27 cellular contexts compared by ENCODE assay signal in the genomic region with DNA sequence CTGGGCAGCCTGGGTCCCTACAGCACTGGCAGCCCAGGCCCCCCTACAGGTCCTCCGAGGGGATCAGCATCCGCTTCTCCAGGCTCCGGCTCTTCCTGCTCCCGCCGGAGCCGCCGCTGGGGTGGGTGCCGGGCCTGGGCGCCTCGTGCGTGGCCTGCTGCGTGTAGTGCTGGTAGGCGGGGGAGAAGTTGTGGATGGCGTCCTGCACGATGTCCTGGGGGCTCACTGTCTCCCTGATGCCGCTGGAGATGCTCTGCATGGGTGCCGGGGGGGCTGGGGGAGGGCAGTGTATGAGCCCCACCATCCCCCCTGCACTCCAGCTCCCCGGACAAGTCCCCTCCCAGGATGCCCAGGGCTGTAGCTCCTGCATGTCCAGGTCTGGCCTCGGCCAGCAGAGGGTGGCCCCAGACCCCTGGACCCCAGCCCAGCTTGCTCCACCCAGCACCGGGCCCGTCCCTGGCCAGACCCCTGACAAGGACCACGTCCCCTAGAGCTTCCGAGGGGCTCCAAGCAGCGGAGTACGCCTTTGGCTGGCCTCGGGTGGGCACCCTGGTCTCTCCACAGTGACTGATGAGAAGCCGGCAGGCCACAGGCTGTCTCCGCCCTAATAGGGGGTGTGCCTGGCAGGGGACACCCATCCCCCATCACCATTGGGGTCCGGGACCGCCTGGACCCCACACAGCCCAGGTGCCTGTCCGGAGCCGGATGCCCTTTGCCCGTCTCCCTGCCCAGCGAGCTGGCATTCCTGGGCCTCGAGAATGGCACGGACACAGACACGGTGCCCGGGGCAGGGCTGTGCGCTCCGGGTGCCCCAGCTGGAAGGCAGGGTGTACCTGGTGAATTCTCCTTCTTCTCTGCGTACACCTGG. TPM values are rescaled to one million over a fixed set of nuclear protein-coding genes. Genes with fewer than 3 reads are reported as not detected.
DNase-seq lines count a peak whose midpoint lies in the region; ATAC-seq, FAIRE-seq and TF ChIP-seq lines count a peak whose summit lies in the region.
"Had no signal": no experiment of that assay in that cellular context is flagged by ENCODE, and none has a peak within 500 bp of the region (broad histone marks: within the 10 kb centered on the region; RNA-seq: fewer than 3 reads in every experiment).

No MANE protein-coding gene starts in this region.

- no peak for TF ChIP-seq CTCF in GM06990 (IDR thresholded peaks at IDR 0.05; ENCODE audit: insufficient read depth, low read length, poor library complexity, severe bottlenecking)
- TF ChIP-seq CTCF in H1 (IDR thresholded peaks at IDR 0.05; ENCODE audit: control extremely low read depth in 1 of 3, insufficient read depth in 1 of 3, low read depth in 1 of 3, low read length in 3 of 3): no peak

- intact Hi-C loops in sciatic nerve (cut with DNase I): no loop called here

- H3K4me2 ChIP-seq in BLaER1 (peak overlapping the region; percentile 80), H1 (ENCODE audit: insufficient read depth in 1 of 2, low read depth in 2 of 2, low read length in 2 of 2) (no peak overlapping the region)
- H3K4me2 ChIP-seq: PC-9 had no signal

- no peak overlapping the region for H2AK5ac ChIP-seq in H1 (ENCODE audit: low read depth, low read length)

- H2BK12ac ChIP-seq in H1 (ENCODE audit: low read depth, low read length): no peak overlapping the region

- H3K27me3 ChIP-seq in BLaER1 (no peaks in the 10 kb centered on the region), GM06990 (replicated peaks; ENCODE audit: control insufficient read depth, insufficient read depth, low read length) (no peaks in the 10 kb centered on the region), H1 (replicated peaks in 1 of 4; ENCODE audit: control insufficient read depth in 3 of 4, extremely low read depth in 1 of 4, insufficient read depth in 3 of 4, low read length in 3 of 4) (no peaks in the 10 kb centered on the region)

- H3K23me2 ChIP-seq in H1 (ENCODE audit: low read depth, low read length): no peaks in the 10 kb centered on the region

- ATAC-seq in sciatic nerve (no peak), GM18858 (IDR thresholded peaks at IDR 0.05; ENCODE audit: unreplicated experiment) (no peak)
- ATAC-seq: HCT116 had no signal

- no peak for TF ChIP-seq RAD21 in H1 (IDR thresholded peaks at IDR 0.05 in 1 of 2, conservative IDR thresholded peaks at IDR 0.05 in 1 of 2; ENCODE audit: low read depth in 2 of 2, low read length in 2 of 2)

- H3K4me3 ChIP-seq in BLaER1: no peak overlapping the region
- no peak overlapping the region for H3K4me3 ChIP-seq in GM06990 (replicated peaks; ENCODE audit: low read depth, low read length)
- H3K4me3 ChIP-seq in H1 (ENCODE audit: extremely low read depth in 1 of 4, insufficient read depth in 2 of 4, low read depth in 3 of 4, low read length in 4 of 4): no peak overlapping the region
- H3K4me3 ChIP-seq: PC-9 had no signal

- peak overlapping the region; percentile 71 for H3K27ac ChIP-seq in BLaER1
- no peak overlapping the region for H3K27ac ChIP-seq in H1 (ENCODE audit: low read depth, low read length)
- H3K27ac ChIP-seq: HL-60, PC-9 had no signal

- no peak overlapping the region for H2BK5ac ChIP-seq in H1 (ENCODE audit: low read depth, low read length)

- TF ChIP-seq EP300 in H1 (IDR thresholded peaks at IDR 0.05; ENCODE audit: borderline replicate concordance in 1 of 2, low read depth in 2 of 2, low read length in 2 of 2): no peak

- H4K20me1 ChIP-seq in BLaER1: peaks cover 38% of the 10 kb centered on the region
- peaks cover 0 to 3% of the 10 kb centered on the region in 2 experiments for H4K20me1 ChIP-seq in H1 (replicated peaks in 1 of 2; ENCODE audit: control insufficient read depth in 1 of 2, insufficient read depth in 2 of 2, low read length in 2 of 2)

- no peak overlapping the region for H4K91ac ChIP-seq in H1 (replicated peaks; ENCODE audit: insufficient read length, low read length)

- POLR2A ChIA-PET in H1 (lab: Charles Lee; ENCODE audit: partially characterized antibody): interaction anchor here (0.7 to 4.9 kb wide), 5 partner anchors 9 to 29 kb away, joined by 3 to 26 read pairs (median 4); partner anchors contain the start of gene TMEM184A

- no peak overlapping the region for H4K5ac ChIP-seq in H1 (ENCODE audit: insufficient read length, low read depth, low read length)

- TF ChIP-seq POLR2A in H1 (IDR thresholded peaks at IDR 0.05; ENCODE audit: control extremely low read depth in 1 of 2, low read depth in 2 of 2, low read length in 2 of 2): no peak

- H2BK20ac ChIP-seq in H1 (ENCODE audit: low read length): no peak overlapping the region

- no peak overlapping the region for H3K4ac ChIP-seq in H1 (replicated peaks; ENCODE audit: insufficient read length, low read depth, low read length)

- FAIRE-seq in H1 (lab: Jason Lieb, UNC): no peak
- FAIRE-seq: GM12891 had no signal

- H3K79me1 ChIP-seq in H1 (ENCODE audit: low read depth, low read length): no peaks in the 10 kb centered on the region

- H3K14ac ChIP-seq in H1 (ENCODE audit: insufficient read length): no peak overlapping the region

- WGBS in H1 (ENCODE audit: extremely low coverage in 1 of 2, insufficient coverage in 1 of 2, insufficient read length in 1 of 2, insufficient replicate concordance in 2 of 2, low coverage in 1 of 2, low lambda C conversion rate in 2 of 2, missing lambda C conversion rate in 1 of 2), 2 experiments: 94% methylated on average over 38 of the region's 41 CpGs; no CpG with 5 or more reads in 1 of the 2 experiments

- H3K36me3 ChIP-seq in BLaER1 (peaks cover 26% of the 10 kb centered on the region), GM06990 (ENCODE audit: control insufficient read depth, insufficient read depth, low read length) (peaks cover 2% of the 10 kb centered on the region; the same call in 1 of the 2 replicates), H1 (ENCODE audit: control insufficient read depth in 2 of 4, insufficient read depth in 4 of 4, low read length in 3 of 4) (no peaks in the 10 kb centered on the region)

- H3K18ac ChIP-seq in H1 (ENCODE audit: extremely low read depth, low read length): no peak overlapping the region

- H3K56ac ChIP-seq in H1 (replicated peaks; ENCODE audit: insufficient read length, low read depth, low read length): no peak overlapping the region

- H3K4me1 ChIP-seq in BLaER1 (peaks cover 73% of the 10 kb centered on the region), H1 (replicated peaks in 1 of 4; ENCODE audit: control insufficient read depth in 3 of 4, insufficient read depth in 4 of 4, low read length in 3 of 4) (no peaks in the 10 kb centered on the region)

- H4K8ac ChIP-seq in H1 (ENCODE audit: extremely low read depth, insufficient read depth, low read length): peak overlapping the region; percentile 62; the same call in 1 of the 2 replicates

- H2BK120ac ChIP-seq in H1 (replicated peaks; ENCODE audit: low read depth, low read length): no peak overlapping the region

- DNase-seq in GM06990 (ENCODE audit: extremely low read depth, insufficient read length): peak; percentile 15
- no peak for DNase-seq in H1 (ENCODE audit: low read depth in 1 of 2, low spot score in 2 of 2)
- peak; percentile 55 for DNase-seq in sciatic nerve (ENCODE audit: low spot score)
- DNase-seq in inferior parietal cortex (ENCODE audit: extremely low spot score): no peak
- DNase-seq in islet precursor cell: no peak
- DNase-seq: CD4-positive, CD25-positive, alpha-beta regulatory T cell; GDM1; GOT3; KBM-7; MV-4-11; NCI-H1105; NCI-H1436 treated with DMSO at 0.1 percent for 48 hours; NCI-H1930; NCI-H2107; NCI-H524; NCI-H748 treated with DMSO at 0.1 percent for 48 hours; NK-92 treated with Interleukin-12 subunit alpha and Interleukin-12 subunit beta, amount 100 ng/mL, for 24 hours; PC-9; SHP77; T-cell had no signal

- CTCF ChIA-PET in H1 (lab: Charles Lee; ENCODE audit: partially characterized antibody): interaction anchor here (0.6 to 1.7 kb wide), 7 partner anchors 9 to 378 kb away, joined by 3 to 12 read pairs (median 4); partner anchors contain the start of gene TMEM184A

- no peak overlapping the region for H3K23ac ChIP-seq in H1 (ENCODE audit: insufficient read length)

- H3K79me2 ChIP-seq in H1 (ENCODE audit: control insufficient read depth in 1 of 2, insufficient read depth in 2 of 2, low read length in 2 of 2): no peaks in the 10 kb centered on the region

- H2BK15ac ChIP-seq in H1 (ENCODE audit: low read length): no peak overlapping the region

- H3K9me3 ChIP-seq in BLaER1 (no peaks in the 10 kb centered on the region), H1 (ENCODE audit: insufficient read depth in 2 of 2, low read depth in 1 of 2, low read length in 1 of 2) (no peaks in the 10 kb centered on the region)

- H3K9ac ChIP-seq in BLaER1 (no peak overlapping the region), H1 (replicated peaks in 1 of 4; ENCODE audit: extremely low read depth in 1 of 4, low read depth in 3 of 4, low read length in 3 of 4) (peak overlapping the region in 1 of 4 experiments; percentile 30; a peak in 1 of 7 replicates)

- no peak overlapping the region for H2AFZ ChIP-seq in H1 (ENCODE audit: low read length)
- H2AFZ ChIP-seq: PC-9 had no signal

RNA-seq across cellular contexts. Expression of gene TMEM184A, which starts 8.9 kb away (rescaled TPM):
- total RNA-seq in H1 (2021; fragmentation: NEBNext Ultra II Directional; extraction: Animal tissue kit (Norgen Biotek cat#: 25700)): 1.5 and 1.8 TPM in 2 replicates
- 2.1 and 3.0 TPM in 2 replicates for polyA plus RNA-seq in H1 (2011; rRNA removed)
- polyA plus RNA-seq in H1 (2011; cell fraction: cytosol; rRNA removed): 2.0 TPM
- polyA plus RNA-seq in H1 (2011; cell fraction: nucleus; rRNA removed): 11.1 TPM
- 1.0 to 1.7 TPM (median 1.3 TPM) in 4 replicates for polyA plus RNA-seq in H1 (2012, experiment 1 of 2)
- 0.89 TPM for polyA plus RNA-seq in H1 (2012, experiment 2 of 2)
- 1.6 TPM for polyA plus RNA-seq in H1 (2013, experiment 1 of 2)
- 1.3 TPM for polyA plus RNA-seq in H1 (2013, experiment 2 of 2)
- 1.5 and 2.9 TPM in 2 replicates for polyA minus RNA-seq in H1 (2011; rRNA and poly(A)+ RNA removed)
- 2.5 TPM for polyA minus RNA-seq in H1 (2011; cell fraction: cytosol; rRNA and poly(A)+ RNA removed)
- 5.4 TPM for polyA minus RNA-seq in H1 (2011; cell fraction: nucleus; rRNA and poly(A)+ RNA removed)
- 0.27 TPM for total RNA-seq in sciatic nerve
- total RNA-seq: A673; CD4-positive, CD25-positive, alpha-beta regulatory T cell; RPMI7951 had no signal

RNA-seq across cellular contexts. Expression of gene MAFK, which starts 16.6 kb away (rescaled TPM):
- total RNA-seq in H1 (2021; fragmentation: NEBNext Ultra II Directional; extraction: Animal tissue kit (Norgen Biotek cat#: 25700)): 16.8 and 17.3 TPM in 2 replicates
- 5.5 and 6.9 TPM in 2 replicates for polyA plus RNA-seq in H1 (2011; rRNA removed)
- 7.6 TPM for polyA plus RNA-seq in H1 (2011; cell fraction: cytosol; rRNA removed)
- polyA plus RNA-seq in H1 (2011; cell fraction: nucleus; rRNA removed): 27.0 TPM
- 9.8 to 15.5 TPM (median 13.5 TPM) in 4 replicates for polyA plus RNA-seq in H1 (2012, experiment 1 of 2)
- 8.5 TPM for polyA plus RNA-seq in H1 (2012, experiment 2 of 2)
- polyA plus RNA-seq in H1 (2013, experiment 1 of 2): 7.6 TPM
- 7.8 TPM for polyA plus RNA-seq in H1 (2013, experiment 2 of 2)
- polyA minus RNA-seq in H1 (2011; rRNA and poly(A)+ RNA removed): 2.3 and 2.4 TPM in 2 replicates
- polyA minus RNA-seq in H1 (2011; cell fraction: cytosol; rRNA and poly(A)+ RNA removed): 8.1 TPM
- 7.7 TPM for polyA minus RNA-seq in H1 (2011; cell fraction: nucleus; rRNA and poly(A)+ RNA removed)
- total RNA-seq in sciatic nerve: 57.2 TPM

RNA-seq across cellular contexts. Expression of gene PSMG3, which starts 22.7 kb away (rescaled TPM):
- total RNA-seq in H1 (2021; fragmentation: NEBNext Ultra II Directional; extraction: Animal tissue kit (Norgen Biotek cat#: 25700)): 30.2 and 32.0 TPM in 2 replicates
- 62.0 and 69.8 TPM in 2 replicates for polyA plus RNA-seq in H1 (2011; rRNA removed)
- 85.4 TPM for polyA plus RNA-seq in H1 (2011; cell fraction: cytosol; rRNA removed)
- polyA plus RNA-seq in H1 (2011; cell fraction: nucleus; rRNA removed): 57.2 TPM
- 36.8 to 57.3 TPM (median 50.2 TPM) in 4 replicates for polyA plus RNA-seq in H1 (2012, experiment 1 of 2)
- polyA plus RNA-seq in H1 (2012, experiment 2 of 2): 57.9 TPM
- polyA plus RNA-seq in H1 (2013, experiment 1 of 2): 21.9 TPM
- 20.0 TPM for polyA plus RNA-seq in H1 (2013, experiment 2 of 2)
- polyA minus RNA-seq in H1 (2011; rRNA and poly(A)+ RNA removed): 10.6 and 11.2 TPM in 2 replicates
- 13.8 TPM for polyA minus RNA-seq in H1 (2011; cell fraction: cytosol; rRNA and poly(A)+ RNA removed)
- 9.8 TPM for polyA minus RNA-seq in H1 (2011; cell fraction: nucleus; rRNA and poly(A)+ RNA removed)
- total RNA-seq in sciatic nerve: 17.5 TPM

RNA-seq across cellular contexts. Expression of gene INTS1, which starts 43.0 kb away (rescaled TPM):
- total RNA-seq in H1 (2021; fragmentation: NEBNext Ultra II Directional; extraction: Animal tissue kit (Norgen Biotek cat#: 25700)): 104 and 116 TPM in 2 replicates
- polyA plus RNA-seq in H1 (2011; rRNA removed): 76.9 and 115 TPM in 2 replicates
- 49.6 TPM for polyA plus RNA-seq in H1 (2011; cell fraction: cytosol; rRNA removed)
- 250 TPM for polyA plus RNA-seq in H1 (2011; cell fraction: nucleus; rRNA removed)
- 41.9 to 92.6 TPM (median 87.4 TPM) in 4 replicates for polyA plus RNA-seq in H1 (2012, experiment 1 of 2)
- 126 TPM for polyA plus RNA-seq in H1 (2012, experiment 2 of 2)
- polyA plus RNA-seq in H1 (2013, experiment 1 of 2): 56.2 TPM
- 50.8 TPM for polyA plus RNA-seq in H1 (2013, experiment 2 of 2)
- 37.2 and 46.1 TPM in 2 replicates for polyA minus RNA-seq in H1 (2011; rRNA and poly(A)+ RNA removed)
- 61.9 TPM for polyA minus RNA-seq in H1 (2011; cell fraction: cytosol; rRNA and poly(A)+ RNA removed)
- polyA minus RNA-seq in H1 (2011; cell fraction: nucleus; rRNA and poly(A)+ RNA removed): 96.2 TPM
- 78.4 TPM for total RNA-seq in sciatic nerve

Comparison
In these comparisons a context has a peak if more than half of its experiments do, and no peak if none do; other contexts are left out.
1. DNase-seq: peak in GM06990 (single experiment) and sciatic nerve (single experiment); none in H1 (0 of 2), inferior parietal cortex (single experiment) and islet precursor cell (single experiment).